In the genomic region with DNA sequence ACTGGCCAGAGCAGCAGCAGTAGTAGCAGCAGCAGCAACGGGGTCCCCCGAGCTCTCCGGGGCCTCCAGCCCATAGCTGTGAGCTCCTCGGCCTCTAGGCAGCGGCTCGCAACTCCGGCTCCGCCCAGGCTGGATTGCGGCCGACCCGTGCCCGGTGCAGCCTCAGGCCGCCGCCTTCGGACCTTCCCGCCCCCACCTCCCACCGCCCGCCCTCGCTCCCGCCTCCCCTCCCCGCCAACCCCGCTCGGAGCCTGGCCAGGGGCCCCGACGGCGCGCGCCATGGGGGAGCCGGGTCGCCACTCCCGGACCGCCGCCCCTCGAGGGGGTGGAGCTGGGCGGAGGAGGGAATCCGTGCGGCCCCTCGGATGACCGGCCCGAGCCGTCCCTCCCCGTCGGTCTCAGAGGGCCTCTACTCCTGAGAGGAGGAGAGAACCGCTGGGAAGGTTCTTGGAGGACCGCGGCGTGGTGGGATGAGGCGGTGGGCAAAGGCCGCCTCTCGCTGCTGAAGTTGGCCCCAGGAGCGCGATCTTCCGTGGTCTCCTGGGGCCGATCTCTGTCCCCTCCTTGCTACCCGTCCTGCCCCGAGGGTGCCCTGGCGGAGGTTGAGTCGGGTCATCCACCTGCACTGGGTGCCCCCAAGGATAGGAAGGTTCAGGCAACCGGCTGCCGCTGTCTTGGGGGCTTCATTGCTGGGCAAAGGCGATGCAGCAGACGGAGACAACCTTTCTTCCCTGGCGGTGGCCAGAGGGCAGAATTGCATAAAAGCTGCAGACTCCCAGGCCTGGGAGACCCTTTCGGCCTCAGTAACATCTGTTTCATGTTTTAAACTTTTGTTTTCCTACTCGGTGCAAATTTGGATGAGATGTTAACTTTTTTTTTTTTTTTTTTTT, we compare ENCODE assay signal across 12 cellular contexts. TPM values are rescaled to one million over a fixed set of nuclear protein-coding genes. Genes with fewer than 3 reads are reported as not detected.
DNase-seq lines count a peak whose midpoint lies in the region; ATAC-seq, FAIRE-seq and TF ChIP-seq lines count a peak whose summit lies in the region.
"Had no signal": no experiment of that assay in that cellular context is flagged by ENCODE, and none has a peak within 500 bp of the region (broad histone marks: within the 10 kb centered on the region; RNA-seq: fewer than 3 reads in every experiment).

A gene with protein sequence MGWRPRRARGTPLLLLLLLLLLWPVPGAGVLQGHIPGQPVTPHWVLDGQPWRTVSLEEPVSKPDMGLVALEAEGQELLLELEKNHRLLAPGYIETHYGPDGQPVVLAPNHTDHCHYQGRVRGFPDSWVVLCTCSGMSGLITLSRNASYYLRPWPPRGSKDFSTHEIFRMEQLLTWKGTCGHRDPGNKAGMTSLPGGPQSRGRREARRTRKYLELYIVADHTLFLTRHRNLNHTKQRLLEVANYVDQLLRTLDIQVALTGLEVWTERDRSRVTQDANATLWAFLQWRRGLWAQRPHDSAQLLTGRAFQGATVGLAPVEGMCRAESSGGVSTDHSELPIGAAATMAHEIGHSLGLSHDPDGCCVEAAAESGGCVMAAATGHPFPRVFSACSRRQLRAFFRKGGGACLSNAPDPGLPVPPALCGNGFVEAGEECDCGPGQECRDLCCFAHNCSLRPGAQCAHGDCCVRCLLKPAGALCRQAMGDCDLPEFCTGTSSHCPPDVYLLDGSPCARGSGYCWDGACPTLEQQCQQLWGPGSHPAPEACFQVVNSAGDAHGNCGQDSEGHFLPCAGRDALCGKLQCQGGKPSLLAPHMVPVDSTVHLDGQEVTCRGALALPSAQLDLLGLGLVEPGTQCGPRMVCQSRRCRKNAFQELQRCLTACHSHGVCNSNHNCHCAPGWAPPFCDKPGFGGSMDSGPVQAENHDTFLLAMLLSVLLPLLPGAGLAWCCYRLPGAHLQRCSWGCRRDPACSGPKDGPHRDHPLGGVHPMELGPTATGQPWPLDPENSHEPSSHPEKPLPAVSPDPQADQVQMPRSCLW (minus strand): TSS at position 80 of the 890 bp plus-strand sequence. CDS start 6 bp downstream, at position 74.

- peak; percentile 5 for ATAC-seq in stimulated activated naive CD8-positive, alpha-beta T cell treated with anti-CD3 and anti-CD28 coated beads, Interleukin-15, amount 100 ng/mL, for 72 hours
- ATAC-seq in stimulated activated naive CD8-positive, alpha-beta T cell treated with anti-CD3 and anti-CD28 coated beads, Interleukin-15, Interleukin-2, amounts not matched to agents 100 U/mL and 50 U/mL, for 24 hours = no peak
- ATAC-seq: natural killer cell treated with Interleukin-12 subunit alpha and Interleukin-12 subunit beta and Interleukin-15 and Interleukin-18, amount 100 ng/mL, for 72 hours had no signal

- H3K36me3 Mint-ChIP-seq in nephron progenitor cell (ENCODE audit: low read depth) = no peaks in the 10 kb centered on the region
- H3K36me3 Mint-ChIP-seq in activated T-helper 1 cell treated with anti-CD3 and anti-CD28 coated beads, Interleukin-12 subunit alpha, Interleukin-12 subunit beta, Interleukin-2, Interleukin-4 antibody, amounts not matched to agents 30 ng/mL and 10 ng/mL and 1 ng/mL, durations not matched to agents 14 hours and 24 hours and 36 hours (ENCODE audit: low read depth) = no peaks in the 10 kb centered on the region
- H3K36me3 Mint-ChIP-seq: CD4-positive, CD25-positive, alpha-beta regulatory T cell; natural killer cell treated with Interleukin-12 subunit alpha and Interleukin-12 subunit beta and Interleukin-15 and Interleukin-18, amount 100 ng/mL, for 72 hours had no signal

- H3K4me3 ChIP-seq in fibroblast of villous mesenchyme (ENCODE audit: low read depth, low read length) = peak within 1 kb of the TSS; percentile 79

- intact Hi-C loops in activated T-helper 1 cell treated with anti-CD3 and anti-CD28 coated beads, Interleukin-12 subunit alpha, Interleukin-12 subunit beta, Interleukin-2, Interleukin-4 antibody, amounts not matched to agents 30 ng/mL and 10 ng/mL and 1 ng/mL, durations not matched to agents 14 hours and 24 hours and 36 hours (cut with micrococcal nuclease) = no loop called here

- H3K9me3 Mint-ChIP-seq in stimulated activated naive CD8-positive, alpha-beta T cell treated with anti-CD3 and anti-CD28 coated beads, Interleukin-15, amount 100 ng/mL, for 72 hours = no peaks in the 10 kb centered on the region
- no peaks in the 10 kb centered on the region for H3K9me3 Mint-ChIP-seq in nephron progenitor cell
- H3K9me3 Mint-ChIP-seq in activated T-helper 1 cell treated with anti-CD3 and anti-CD28 coated beads, Interleukin-12 subunit alpha, Interleukin-12 subunit beta, Interleukin-2, Interleukin-4 antibody, amounts not matched to agents 30 ng/mL and 10 ng/mL and 1 ng/mL, durations not matched to agents 14 hours and 24 hours and 36 hours = no peaks in the 10 kb centered on the region
- H3K9me3 Mint-ChIP-seq: natural killer cell treated with Interleukin-12 subunit alpha and Interleukin-12 subunit beta and Interleukin-15 and Interleukin-18, amount 100 ng/mL, for 72 hours had no signal

- no peak for DNase-seq in stimulated activated naive CD8-positive, alpha-beta T cell treated with anti-CD3 and anti-CD28 coated beads, Interleukin-15, amount 100 ng/mL, for 72 hours
- DNase-seq in stimulated activated naive CD8-positive, alpha-beta T cell treated with anti-CD3 and anti-CD28 coated beads, Interleukin-15, Interleukin-2, amounts not matched to agents 100 U/mL and 50 U/mL, for 24 hours = no peak
- DNase-seq in fibroblast of villous mesenchyme (ENCODE audit: low read depth) (peak; percentile 52), nephron progenitor cell (peak; percentile 69), frontal cortex (ENCODE audit: low spot score in 2 of 2) (no peak), LoVo (ENCODE audit: low spot score) (no peak)
- no peak for DNase-seq in stimulated activated CD8-positive, alpha-beta memory T cell treated with anti-CD3 and anti-CD28 coated beads, Interleukin-4, amount 100 ng/mL, for 48 hours
- no peak for DNase-seq in activated T-helper 1 cell treated with anti-CD3 and anti-CD28 coated beads, Interleukin-12 subunit alpha, Interleukin-12 subunit beta, Interleukin-2, Interleukin-4 antibody, amounts not matched to agents 30 ng/mL and 10 ng/mL and 1 ng/mL, durations not matched to agents 14 hours and 24 hours and 36 hours (ENCODE audit: low spot score)
- DNase-seq: activated naive CD4-positive, alpha-beta T cell; CD4-positive, CD25-positive, alpha-beta regulatory T cell had no signal

- H3K4me3 Mint-ChIP-seq in stimulated activated naive CD8-positive, alpha-beta T cell treated with anti-CD3 and anti-CD28 coated beads, Interleukin-15, amount 100 ng/mL, for 72 hours = peak within 1 kb of the TSS in 1 of 2 donors; percentile 42
- H3K4me3 Mint-ChIP-seq in nephron progenitor cell = peak within 1 kb of the TSS; percentile 83
- no peak within 1 kb of the TSS for H3K4me3 Mint-ChIP-seq in activated T-helper 1 cell treated with anti-CD3 and anti-CD28 coated beads, Interleukin-12 subunit alpha, Interleukin-12 subunit beta, Interleukin-2, Interleukin-4 antibody, amounts not matched to agents 30 ng/mL and 10 ng/mL and 1 ng/mL, durations not matched to agents 14 hours and 24 hours and 36 hours
- H3K4me3 Mint-ChIP-seq: CD4-positive, CD25-positive, alpha-beta regulatory T cell; natural killer cell treated with Interleukin-12 subunit alpha and Interleukin-12 subunit beta and Interleukin-15 and Interleukin-18, amount 100 ng/mL, for 72 hours had no signal

- peaks cover 8% of the 10 kb centered on the region for H3K4me1 Mint-ChIP-seq in stimulated activated naive CD8-positive, alpha-beta T cell treated with anti-CD3 and anti-CD28 coated beads, Interleukin-15, amount 100 ng/mL, for 72 hours
- H3K4me1 Mint-ChIP-seq in nephron progenitor cell = peaks cover 40% of the 10 kb centered on the region
- H3K4me1 Mint-ChIP-seq in activated T-helper 1 cell treated with anti-CD3 and anti-CD28 coated beads, Interleukin-12 subunit alpha, Interleukin-12 subunit beta, Interleukin-2, Interleukin-4 antibody, amounts not matched to agents 30 ng/mL and 10 ng/mL and 1 ng/mL, durations not matched to agents 14 hours and 24 hours and 36 hours (ENCODE audit: low read depth) = no peaks in the 10 kb centered on the region

- no peak within 1 kb of the TSS for H3K27ac Mint-ChIP-seq in stimulated activated naive CD8-positive, alpha-beta T cell treated with anti-CD3 and anti-CD28 coated beads, Interleukin-15, amount 100 ng/mL, for 72 hours
- no peak within 1 kb of the TSS for H3K27ac Mint-ChIP-seq in nephron progenitor cell
- H3K27ac Mint-ChIP-seq in activated T-helper 1 cell treated with anti-CD3 and anti-CD28 coated beads, Interleukin-12 subunit alpha, Interleukin-12 subunit beta, Interleukin-2, Interleukin-4 antibody, amounts not matched to agents 30 ng/mL and 10 ng/mL and 1 ng/mL, durations not matched to agents 14 hours and 24 hours and 36 hours = no peak within 1 kb of the TSS
- H3K27ac Mint-ChIP-seq: CD4-positive, CD25-positive, alpha-beta regulatory T cell; natural killer cell treated with Interleukin-12 subunit alpha and Interleukin-12 subunit beta and Interleukin-15 and Interleukin-18, amount 100 ng/mL, for 72 hours had no signal

- no peak for FAIRE-seq in frontal cortex (lab: Jason Lieb, UNC)

- TF ChIP-seq CTCF in fibroblast of villous mesenchyme (IDR thresholded peaks at IDR 0.05; ENCODE audit: insufficient read depth, low read depth, low read length) = no peak
- TF ChIP-seq CTCF in nephron progenitor cell (IDR thresholded peaks at IDR 0.05) = no peak

- H3K27me3 Mint-ChIP-seq in stimulated activated naive CD8-positive, alpha-beta T cell treated with anti-CD3 and anti-CD28 coated beads, Interleukin-15, amount 100 ng/mL, for 72 hours = peaks cover 95% of the 10 kb centered on the region
- peaks cover 47% of the 10 kb centered on the region for H3K27me3 Mint-ChIP-seq in nephron progenitor cell (ENCODE audit: low read depth, poor library complexity)
- peaks cover 49% of the 10 kb centered on the region for H3K27me3 Mint-ChIP-seq in activated T-helper 1 cell treated with anti-CD3 and anti-CD28 coated beads, Interleukin-12 subunit alpha, Interleukin-12 subunit beta, Interleukin-2, Interleukin-4 antibody, amounts not matched to agents 30 ng/mL and 10 ng/mL and 1 ng/mL, durations not matched to agents 14 hours and 24 hours and 36 hours (ENCODE audit: insufficient read depth)

RNA-seq across cellular contexts. Expression of the gene that starts here (rescaled TPM):
- total RNA-seq in fibroblast of villous mesenchyme = 44.8 and 53.1 TPM in 2 replicates
- 2.4 TPM for total RNA-seq in frontal cortex
- total RNA-seq in activated T-helper 1 cell treated with anti-CD3 and anti-CD28 coated beads, Interleukin-12 subunit alpha, Interleukin-12 subunit beta, Interleukin-2, Interleukin-4 antibody, amounts not matched to agents 30 ng/mL and 10 ng/mL and 1 ng/mL, durations not matched to agents 14 hours and 24 hours and 36 hours = not detected in 2 replicates
- total RNA-seq: CD4-positive, CD25-positive, alpha-beta regulatory T cell; HT1080; natural killer cell treated with Interleukin-12 subunit alpha and Interleukin-12 subunit beta and Interleukin-15 and Interleukin-18, amount 100 ng/mL, for 72 hours had no signal

Comparison
In these comparisons a context has a peak if more than half of its experiments do, and no peak if none do; other contexts are left out.
1. RNA of the gene that starts here (total RNA-seq): 44.8 to 53.1 TPM in fibroblast of villous mesenchyme; 2.4 TPM in frontal cortex (single experiment) and not detected in activated T-helper 1 cell treated with anti-CD3 and anti-CD28 coated beads, Interleukin-12 subunit alpha, Interleukin-12 subunit beta, Interleukin-2, Interleukin-4 antibody, amounts not matched to agents 30 ng/mL and 10 ng/mL and 1 ng/mL, durations not matched to agents 14 hours and 24 hours and 36 hours; every median in the first group is over 10 times any median in the second.
2. DNase-seq: peak in fibroblast of villous mesenchyme (single experiment) and nephron progenitor cell (single experiment); none in stimulated activated naive CD8-positive, alpha-beta T cell treated with anti-CD3 and anti-CD28 coated beads, Interleukin-15, amount 100 ng/mL, for 72 hours (0 of 2), stimulated activated naive CD8-positive, alpha-beta T cell treated with anti-CD3 and anti-CD28 coated beads, Interleukin-15, Interleukin-2, amounts not matched to agents 100 U/mL and 50 U/mL, for 24 hours (single experiment), frontal cortex (0 of 2), LoVo (single experiment), stimulated activated CD8-positive, alpha-beta memory T cell treated with anti-CD3 and anti-CD28 coated beads, Interleukin-4, amount 100 ng/mL, for 48 hours (single experiment) and activated T-helper 1 cell treated with anti-CD3 and anti-CD28 coated beads, Interleukin-12 subunit alpha, Interleukin-12 subunit beta, Interleukin-2, Interleukin-4 antibody, amounts not matched to agents 30 ng/mL and 10 ng/mL and 1 ng/mL, durations not matched to agents 14 hours and 24 hours and 36 hours (single experiment).